8 cellular contexts compared by ENCODE assay signal in the genomic region with DNA sequence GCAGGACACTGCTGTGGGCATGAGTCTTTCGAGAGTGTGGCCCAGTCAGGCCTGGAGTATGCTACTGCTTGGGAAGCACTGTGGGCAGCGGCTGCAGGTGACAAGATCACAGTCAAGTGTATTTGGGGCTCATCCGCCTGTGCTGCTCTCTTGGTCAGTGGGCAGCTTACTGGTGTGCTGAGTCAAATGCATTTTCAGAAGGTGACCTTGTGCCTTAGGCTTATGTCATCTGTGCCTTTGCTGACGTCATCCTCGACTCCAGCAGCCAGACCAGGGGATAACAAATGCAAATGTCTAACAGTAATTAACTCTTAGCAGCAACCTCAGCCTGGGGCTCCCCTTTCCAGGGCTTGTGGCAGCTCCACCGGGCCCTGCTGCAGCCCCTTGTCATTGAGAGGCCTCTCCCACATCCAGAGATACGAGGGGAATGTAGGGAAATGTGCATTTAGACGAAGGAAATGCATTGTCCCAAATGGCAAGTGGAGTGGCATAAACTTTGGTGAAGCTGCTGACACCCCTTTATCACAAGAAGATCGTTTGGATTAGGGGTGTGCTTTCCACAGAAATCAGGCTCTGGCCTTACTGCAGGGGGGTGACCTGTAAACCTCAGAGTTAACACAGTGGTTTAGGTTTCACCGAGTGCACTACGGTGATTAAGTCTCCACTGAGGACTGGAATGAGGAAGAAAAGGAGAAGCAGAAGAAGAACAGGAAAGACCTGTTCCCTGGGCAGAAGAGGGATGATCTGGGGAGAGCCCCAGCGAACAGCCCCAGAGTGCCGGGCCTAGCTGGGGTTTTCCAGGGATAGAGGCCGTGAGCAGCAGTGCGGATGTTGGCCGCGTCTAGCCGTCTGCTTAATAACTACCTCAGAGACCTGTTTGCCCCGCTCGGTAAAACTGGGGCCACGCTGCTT. TPM values are rescaled to one million over a fixed set of nuclear protein-coding genes. Genes with fewer than 3 reads are reported as not detected.
DNase-seq lines count a peak whose midpoint lies in the region; ATAC-seq, FAIRE-seq and TF ChIP-seq lines count a peak whose summit lies in the region.

No MANE protein-coding gene starts in this region.

- peak overlapping the region; percentile 83 for H2AFZ ChIP-seq in neuronal stem cell (ENCODE audit: low read length)

- intact Hi-C loops in colonic mucosa (cut with DNase I): no loop called here

- no peak overlapping the region for H4K8ac ChIP-seq in neuronal stem cell (ENCODE audit: low read depth, low read length)

- FAIRE-seq in D721Med (lab: Jason Lieb, UNC): no peak

- peak overlapping the region; percentile 83 for H3K27ac ChIP-seq in C4-2B
- H3K27ac ChIP-seq in colonic mucosa: peak overlapping the region; percentile 78
- H3K27ac ChIP-seq in neuronal stem cell (replicated peaks; ENCODE audit: low read length): no peak overlapping the region

- no peak overlapping the region for H3K4me2 ChIP-seq in neuronal stem cell (ENCODE audit: insufficient read depth, low read length, poor library complexity, severe bottlenecking)

- H3K36me3 ChIP-seq in colonic mucosa (no peaks in the 10 kb centered on the region), neuronal stem cell (replicated peaks in 1 of 2; ENCODE audit: control insufficient read depth in 2 of 2, insufficient read depth in 2 of 2, low read length in 2 of 2) (no peaks in the 10 kb centered on the region)

- H3K27me3 ChIP-seq in colonic mucosa (no peaks in the 10 kb centered on the region), neuronal stem cell (ENCODE audit: control insufficient read depth in 3 of 3, insufficient read depth in 3 of 3, low read depth in 1 of 3, low read length in 3 of 3) (no peaks in the 10 kb centered on the region)

- H3K4ac ChIP-seq in neuronal stem cell (ENCODE audit: low read length): no peak overlapping the region

- no peak overlapping the region for H3K23ac ChIP-seq in neuronal stem cell (ENCODE audit: low read depth, low read length, poor library complexity)

- H3K9ac ChIP-seq in colonic mucosa (ENCODE audit: low read depth in 2 of 2, low read length in 2 of 2) (peak overlapping the region in 1 of 2 donors; percentile 85), neuronal stem cell (ENCODE audit: low read depth, low read length, poor library complexity) (no peak overlapping the region)

- no peak overlapping the region for H4K91ac ChIP-seq in neuronal stem cell (ENCODE audit: low read depth, low read length, poor library complexity)

- DNase-seq in NCI-H2029 treated with DMSO at 0.1 percent for 48 hours (lab: John Stamatoyannopoulos, UW) (peak; percentile 61), colonic mucosa (peak; percentile 80), neuronal stem cell (ENCODE audit: low spot score) (no peak), middle frontal gyrus (ENCODE audit: extremely low spot score, low spot score) (no peak), D721Med (ENCODE audit: insufficient read length, low spot score) (no peak)

- peak overlapping the region; percentile 94 for H3K14ac ChIP-seq in neuronal stem cell (ENCODE audit: low read length)

- H2BK15ac ChIP-seq in neuronal stem cell (ENCODE audit: low read length): peak overlapping the region; percentile 43

- no peaks in the 10 kb centered on the region for H3K79me1 ChIP-seq in neuronal stem cell (ENCODE audit: low read depth, low read length)

- H3K4me1 ChIP-seq in colonic mucosa: peaks cover 29% of the 10 kb centered on the region
- H3K4me1 ChIP-seq in neuronal stem cell (ENCODE audit: control insufficient read depth in 2 of 2, insufficient read depth in 1 of 2, low read depth in 1 of 2, low read length in 2 of 2): peaks cover 14 to 21% of the 10 kb centered on the region in 2 donors

- no peak overlapping the region for H2BK120ac ChIP-seq in neuronal stem cell (ENCODE audit: low read depth, low read length)

- no peak overlapping the region for H2BK12ac ChIP-seq in neuronal stem cell (ENCODE audit: low read length)

- H3K9me3 ChIP-seq in colonic mucosa (no peaks in the 10 kb centered on the region), neuronal stem cell (replicated peaks in 1 of 2; ENCODE audit: control insufficient read depth in 2 of 2, insufficient read depth in 1 of 2, low read depth in 1 of 2, low read length in 2 of 2) (no peaks in the 10 kb centered on the region)

- WGBS in neuronal stem cell (ENCODE audit: extremely low coverage in 2 of 2, insufficient read length in 2 of 2, insufficient replicate concordance in 1 of 2), 2 donors: no CpG with 5 or more reads among the region's 21 CpGs

- ATAC-seq in GM19455 (IDR thresholded peaks at IDR 0.05; ENCODE audit: unreplicated experiment) (peak; percentile 47), GM18517 (IDR thresholded peaks at IDR 0.05; ENCODE audit: unreplicated experiment) (no peak)

- TF ChIP-seq CTCF in C4-2B (conservative IDR thresholded peaks at IDR 0.05): no peak
- TF ChIP-seq CTCF in colonic mucosa (IDR thresholded peaks at IDR 0.05): no peak
- TF ChIP-seq CTCF in D721Med (IDR thresholded peaks at IDR 0.05; ENCODE audit: insufficient read depth, missing control alignments): no peak

- peak overlapping the region; percentile 66 for H2BK5ac ChIP-seq in neuronal stem cell (ENCODE audit: low read length)

- peak overlapping the region; percentile 19 for H3K18ac ChIP-seq in neuronal stem cell (ENCODE audit: low read length)

- H2AK5ac ChIP-seq in neuronal stem cell (ENCODE audit: low read depth, low read length): no peak overlapping the region

- H3K4me3 ChIP-seq in colonic mucosa (no peak overlapping the region), neuronal stem cell (ENCODE audit: low read length in 2 of 2) (no peak overlapping the region)

RNA-seq across cellular contexts. Expression of a gene that starts 39.7 kb away (rescaled TPM):
- 100 to 1,000 TPM; 178 to 197 TPM for total RNA-seq in colonic mucosa
- polyA plus RNA-seq in neuronal stem cell (2013, experiment 1 of 2): 224 TPM
- 218 TPM for polyA plus RNA-seq in neuronal stem cell (2013, experiment 2 of 2)

Comparison
In these comparisons a context has a peak if more than half of its experiments do, and no peak if none do; other contexts are left out.
1. DNase-seq: peak in NCI-H2029 treated with DMSO at 0.1 percent for 48 hours (single experiment) and colonic mucosa (single experiment); none in neuronal stem cell (single experiment), middle frontal gyrus (single experiment) and D721Med (single experiment).